Comparison of ENCODE assay signal across 22 cellular contexts in the genomic region with DNA sequence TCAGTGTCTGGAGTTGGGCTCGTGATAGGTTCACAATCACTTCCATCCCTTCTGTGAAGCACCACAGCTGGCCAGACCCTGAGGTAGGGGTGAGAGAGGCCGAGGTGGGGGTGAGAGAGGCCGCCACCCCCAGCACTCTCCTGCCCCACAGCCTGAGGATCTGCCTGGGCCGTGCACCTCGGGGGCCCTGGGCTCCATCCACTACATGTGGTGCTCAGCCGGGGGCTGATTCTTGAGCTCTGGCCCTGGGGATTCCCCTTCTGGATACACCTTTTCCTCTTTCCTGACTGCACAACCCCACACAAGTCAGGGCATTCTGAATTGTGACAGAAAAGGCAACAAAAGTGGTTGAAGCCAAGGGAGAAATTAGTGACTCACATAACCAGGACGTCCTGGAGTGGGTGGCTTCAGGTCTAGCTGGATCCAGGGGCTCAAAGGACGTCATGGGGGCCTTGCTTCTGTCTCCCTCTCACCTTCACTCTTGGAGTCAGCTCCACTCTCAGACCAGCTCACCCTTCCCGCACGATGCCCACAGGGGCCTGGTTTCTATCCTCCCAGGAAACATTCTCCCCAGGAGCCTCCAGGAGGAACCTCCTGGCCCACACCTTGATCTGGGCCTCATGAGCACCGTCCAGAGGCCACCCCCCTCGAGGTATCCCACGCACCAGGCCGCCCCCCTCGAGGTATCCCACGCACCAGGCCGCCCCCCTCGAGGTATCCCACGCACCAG. TPM values are rescaled to one million over a fixed set of nuclear protein-coding genes. Genes with fewer than 3 reads are reported as not detected.
A peak's percentile ranks its signal among the peaks of the same experiment; 100 is the strongest.
DNase-seq lines count a peak whose midpoint lies in the region; ATAC-seq and TF ChIP-seq lines count a peak whose summit lies in the region.
"Had no signal": no experiment of that assay in that cellular context is flagged by ENCODE, and none has a peak within 500 bp of the region (broad histone marks: within the 10 kb centered on the region; RNA-seq: fewer than 3 reads in every experiment).

No MANE protein-coding gene starts in this region.

- no peaks in the 10 kb centered on the region for H3K36me3 Mint-ChIP-seq in MCF 10A (ENCODE audit: insufficient read depth, unreplicated experiment)
- H3K36me3 Mint-ChIP-seq in dendritic cell treated with granulocyte-macrophage colony-stimulating factor and Interleukin-4, amounts not matched to agents 40 ng/mL and 50 ng/mL, for 4 days (ENCODE audit: low read depth), result no peaks in the 10 kb centered on the region
- H3K36me3 Mint-ChIP-seq: activated CD8-positive, alpha-beta memory T cell treated with anti-CD3 and anti-CD28 coated beads, Interleukin-2, amount 10 ng/mL, durations not matched to agents 7 days and 5 days; CD8-positive, alpha-beta memory T cell; naive B cell had no signal

- H3K9me3 Mint-ChIP-seq in MCF 10A (ENCODE audit: unreplicated experiment), result no peaks in the 10 kb centered on the region
- no peaks in the 10 kb centered on the region for H3K9me3 Mint-ChIP-seq in dendritic cell treated with granulocyte-macrophage colony-stimulating factor and Interleukin-4, amounts not matched to agents 40 ng/mL and 50 ng/mL, for 4 days

- dilution Hi-C loops in mammary epithelial cell (cut with HindIII; ENCODE audit: low sequenced_read_pairs), result no loop called here

- no peak overlapping the region for H3K27ac Mint-ChIP-seq in MCF 10A (ENCODE audit: low read depth, unreplicated experiment)
- H3K27ac Mint-ChIP-seq in dendritic cell treated with granulocyte-macrophage colony-stimulating factor and Interleukin-4, amounts not matched to agents 40 ng/mL and 50 ng/mL, for 4 days, result peak overlapping the region; percentile 79
- H3K27ac Mint-ChIP-seq: brain had no signal

- ATAC-seq in stimulated activated naive CD8-positive, alpha-beta T cell treated with anti-CD3 and anti-CD28 coated beads, Interleukin-15, Interleukin-2, amounts not matched to agents 100 U/mL and 50 U/mL, for 24 hours, result peak; percentile 22

- peak; percentile 15 for DNase-seq in mammary epithelial cell
- DNase-seq in MCF 10A (ENCODE audit: unreplicated experiment), result no peak
- DNase-seq in RWPE1 (ENCODE audit: low spot score), result no peak
- DNase-seq in stimulated activated naive CD8-positive, alpha-beta T cell treated with anti-CD3 and anti-CD28 coated beads, Interleukin-15, Interleukin-2, amounts not matched to agents 100 U/mL and 50 U/mL, for 24 hours, result no peak
- no peak for DNase-seq in NK-92 (lab: John Stamatoyannopoulos, UW; ENCODE audit: unreplicated experiment)
- DNase-seq in retina, result no peak
- DNase-seq: CD8-positive, alpha-beta memory T cell; DMS153; effector CD8-positive, alpha-beta T cell; foreskin melanocyte; HCEC 1CT; naive B cell; NCI-H2029 treated with DMSO at 0.1 percent for 48 hours; NCI-H748 treated with DMSO at 0.1 percent for 48 hours; occipital lobe; SHP77 treated with DMSO at 0.1 percent for 48 hours; spleen; stimulated activated CD4-positive, alpha-beta T cell treated with anti-CD3 and anti-CD28 coated beads, Interleukin-4, amount 100 ng/mL, for 1 hour; stimulated activated naive CD4-positive, alpha-beta T cell treated with Interleukin-2 at 50 U/mL for 16 hours had no signal

- peaks cover 31% of the 10 kb centered on the region for H3K27me3 Mint-ChIP-seq in MCF 10A (ENCODE audit: insufficient read depth, unreplicated experiment)
- H3K27me3 Mint-ChIP-seq in dendritic cell treated with granulocyte-macrophage colony-stimulating factor and Interleukin-4, amounts not matched to agents 40 ng/mL and 50 ng/mL, for 4 days, result peaks cover 38% of the 10 kb centered on the region
- H3K27me3 Mint-ChIP-seq: activated CD8-positive, alpha-beta memory T cell treated with anti-CD3 and anti-CD28 coated beads, Interleukin-2, amount 10 ng/mL, durations not matched to agents 7 days and 5 days; naive B cell had no signal

- in situ Hi-C loops in mammary epithelial cell (cut with MboI; ENCODE audit: low sequenced_read_pairs in 2 of 2), result no loop called here

- CTCF ChIA-PET in mammary epithelial cell (lab: Charles Lee; ENCODE audit: low non-redundant PET), result no interaction called here
- CTCF ChIA-PET in MCF 10A (lab: Yijun Ruan, JAX), result interaction anchor here (0.7 kb wide), 1 partner anchor 380 kb away, joined by 3 read pairs; no protein-coding TSS in a partner anchor
- CTCF ChIA-PET in RWPE1 (lab: Yijun Ruan, JAX), result interaction anchor here (0.5 to 0.6 kb wide), 2 partner anchors 324 to 401 kb away, joined by 3 read pairs; no protein-coding TSS in a partner anchor

- intact Hi-C loops in mammary epithelial cell (cut with micrococcal nuclease) (no loop called here), MCF 10A (cut with micrococcal nuclease) (no loop called here)
- intact Hi-C loops in dendritic cell treated with granulocyte-macrophage colony-stimulating factor and Interleukin-4, amounts not matched to agents 40 ng/mL and 50 ng/mL, for 4 days (cut with micrococcal nuclease), result no loop called here

- no peaks in the 10 kb centered on the region for H3K27me3 ChIP-seq in mammary epithelial cell (ENCODE audit: insufficient read depth, low read length)

- no peak overlapping the region for H3K4me3 ChIP-seq in mammary epithelial cell (replicated peaks in 1 of 3; ENCODE audit: insufficient read depth in 1 of 3, low read depth in 2 of 3, low read length in 3 of 3)
- H3K4me3 ChIP-seq: spleen had no signal

- POLR2A ChIA-PET in MCF 10A (lab: Yijun Ruan, JAX) (no interaction called here), RWPE1 (lab: Yijun Ruan, JAX; ENCODE audit: low non-redundant PET) (no interaction called here)

- no peak overlapping the region for H3K9ac ChIP-seq in mammary epithelial cell (ENCODE audit: insufficient read depth, low read length)

- H2AFZ ChIP-seq in mammary epithelial cell (ENCODE audit: low read depth, low read length), result no peak overlapping the region

- H3K4me1 Mint-ChIP-seq in MCF 10A (ENCODE audit: insufficient read depth, unreplicated experiment), result no peaks in the 10 kb centered on the region
- peaks cover 69% of the 10 kb centered on the region for H3K4me1 Mint-ChIP-seq in dendritic cell treated with granulocyte-macrophage colony-stimulating factor and Interleukin-4, amounts not matched to agents 40 ng/mL and 50 ng/mL, for 4 days (ENCODE audit: low read depth)
- H3K4me1 Mint-ChIP-seq: brain had no signal

- H3K27ac ChIP-seq in mammary epithelial cell (ENCODE audit: insufficient read depth, low read depth, low read length), result no peak overlapping the region
- peak overlapping the region; percentile 56 for H3K27ac ChIP-seq in RWPE1

- no peak overlapping the region for H3K4me3 Mint-ChIP-seq in MCF 10A (ENCODE audit: unreplicated experiment)
- H3K4me3 Mint-ChIP-seq in dendritic cell treated with granulocyte-macrophage colony-stimulating factor and Interleukin-4, amounts not matched to agents 40 ng/mL and 50 ng/mL, for 4 days, result no peak overlapping the region
- H3K4me3 Mint-ChIP-seq: activated CD8-positive, alpha-beta memory T cell treated with anti-CD3 and anti-CD28 coated beads, Interleukin-2, amount 10 ng/mL, durations not matched to agents 7 days and 5 days; brain had no signal

- H3K79me2 ChIP-seq in mammary epithelial cell (ENCODE audit: insufficient read depth, low read length), result no peaks in the 10 kb centered on the region

- no peaks in the 10 kb centered on the region for H4K20me1 ChIP-seq in mammary epithelial cell (ENCODE audit: insufficient read depth, low read length)

- no peaks in the 10 kb centered on the region for H3K9me3 ChIP-seq in mammary epithelial cell (replicated peaks; ENCODE audit: insufficient read depth, low read length)
- H3K9me3 ChIP-seq: spleen had no signal

- H3K4me1 ChIP-seq in mammary epithelial cell (ENCODE audit: insufficient read depth, low read length), result no peaks in the 10 kb centered on the region

- BruUV-seq in mammary epithelial cell (replicated peaks; lab: Mats Ljungman, UMichigan) (no TSS peak), MCF 10A (replicated peaks; lab: Mats Ljungman, UMichigan) (no TSS peak)

- H3K36me3 ChIP-seq in mammary epithelial cell (ENCODE audit: insufficient read depth, low read length), result no peaks in the 10 kb centered on the region
- H3K36me3 ChIP-seq: spleen had no signal

- no peak for TF ChIP-seq CTCF in mammary epithelial cell (conservative IDR thresholded peaks at IDR 0.05 in 1 of 2, IDR thresholded peaks at IDR 0.05 in 1 of 2; ENCODE audit: extremely low read depth in 1 of 2, insufficient read depth in 1 of 2, low read depth in 1 of 2, low read length in 2 of 2)
- TF ChIP-seq CTCF in MCF 10A (IDR thresholded peaks at IDR 0.05; ENCODE audit: unreplicated experiment), result no peak
- no peak for TF ChIP-seq CTCF in RWPE1 (conservative IDR thresholded peaks at IDR 0.05; ENCODE audit: low read depth)

- no peak overlapping the region for H3K4me2 ChIP-seq in mammary epithelial cell (ENCODE audit: insufficient read depth, low read depth, low read length)

- WGBS in mammary epithelial cell (ENCODE audit: low coverage, missing lambda C conversion rate), result 62% methylated on average over 9 of the region's 19 CpGs

RNA-seq across cellular contexts. Expression of gene FBRSL1, which starts 12.1 kb away (rescaled TPM):
- total RNA-seq in mammary epithelial cell, result 10 to 100 TPM; 28.8 to 58.6 TPM
- 17.2 TPM for polyA plus RNA-seq in mammary epithelial cell
- 1.6 TPM for polyA minus RNA-seq in mammary epithelial cell
- total RNA-seq in MCF 10A (2022), result 47.4 and 48.8 TPM in 2 replicates
